ENCODE assay signal across 19 cellular contexts in the genomic region with DNA sequence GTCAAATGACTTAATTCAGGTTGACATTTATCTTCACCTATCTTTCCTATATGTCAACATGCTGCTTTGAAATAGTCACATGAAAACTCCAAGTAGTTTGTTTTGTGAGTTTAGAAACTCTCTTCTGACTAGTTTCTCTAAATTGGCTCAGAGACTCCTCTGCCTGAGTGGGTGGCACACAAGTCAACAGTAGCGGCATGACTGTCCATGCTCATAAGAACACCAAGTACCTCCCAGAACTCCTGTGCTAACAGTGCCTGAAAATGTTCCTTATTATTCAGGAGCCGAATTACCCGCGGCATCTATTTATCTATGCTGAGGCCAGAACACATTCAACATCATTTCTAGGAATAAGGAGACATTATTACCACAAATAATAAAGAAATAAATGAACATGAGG.
"Had no signal": no experiment of that assay in that cellular context is flagged by ENCODE, and none has a peak within 500 bp of the region (broad histone marks: within the 10 kb centered on the region; RNA-seq: fewer than 3 reads in every experiment).

No MANE protein-coding gene starts in this region.

- H3K9me3 Mint-ChIP-seq: natural killer cell treated with Interleukin-12 subunit alpha and Interleukin-12 subunit beta and Interleukin-15 and Interleukin-18, amount 100 ng/mL, for 72 hours; stimulated activated effector memory CD8-positive, alpha-beta T cell treated with anti-CD3 and anti-CD28 coated beads, Interleukin-12 subunit alpha, Interleukin-12 subunit beta, amount 100 ng/mL, for 72 hours had no signal

- H3K27ac Mint-ChIP-seq: natural killer cell treated with Interleukin-12 subunit alpha and Interleukin-12 subunit beta and Interleukin-15 and Interleukin-18, amount 100 ng/mL, for 72 hours; neural progenitor cell; stimulated activated effector memory CD8-positive, alpha-beta T cell treated with anti-CD3 and anti-CD28 coated beads, Interleukin-12 subunit alpha, Interleukin-12 subunit beta, amount 100 ng/mL, for 72 hours had no signal

- H3K4me3 ChIP-seq: heart right ventricle, lung, neural progenitor cell, smooth muscle cell, suprapubic skin, tibial nerve had no signal

- H3K36me3 ChIP-seq: heart right ventricle, neural progenitor cell, suprapubic skin, tibial nerve had no signal

- DNase-seq: effector memory CD4-positive, alpha-beta T cell; heart right ventricle; kidney; left cardiac atrium; mesenchymal stem cell; midbrain; nucleus accumbens; stimulated activated CD4-positive, alpha-beta T cell treated with anti-CD3 and anti-CD28 coated beads, Interleukin-4, amount 100 ng/mL, for 1 hour; stimulated activated CD8-positive, alpha-beta memory T cell treated with anti-CD3 and anti-CD28 coated beads, Interleukin-4, amount 100 ng/mL, for 48 hours; stimulated activated naive CD8-positive, alpha-beta T cell treated with anti-CD3 and anti-CD28 coated beads, Interleukin-15, Interleukin-2, amounts not matched to agents 100 U/mL and 50 U/mL, for 24 hours had no signal

- H3K4me1 Mint-ChIP-seq: stimulated activated effector memory CD8-positive, alpha-beta T cell treated with anti-CD3 and anti-CD28 coated beads, Interleukin-12 subunit alpha, Interleukin-12 subunit beta, amount 100 ng/mL, for 72 hours had no signal

- H3K27ac ChIP-seq: neural progenitor cell, parathyroid adenoma, suprapubic skin, tibial nerve had no signal

- H3K9me3 ChIP-seq: heart right ventricle, suprapubic skin, tibial nerve had no signal

- H3K4me1 ChIP-seq: parathyroid adenoma, suprapubic skin had no signal

- H3K36me3 Mint-ChIP-seq: natural killer cell treated with Interleukin-12 subunit alpha and Interleukin-12 subunit beta and Interleukin-15 and Interleukin-18, amount 100 ng/mL, for 72 hours; stimulated activated effector memory CD8-positive, alpha-beta T cell treated with anti-CD3 and anti-CD28 coated beads, Interleukin-12 subunit alpha, Interleukin-12 subunit beta, amount 100 ng/mL, for 72 hours had no signal

- H3K4me3 Mint-ChIP-seq: natural killer cell treated with Interleukin-12 subunit alpha and Interleukin-12 subunit beta and Interleukin-15 and Interleukin-18, amount 100 ng/mL, for 72 hours; neural progenitor cell; stimulated activated effector memory CD8-positive, alpha-beta T cell treated with anti-CD3 and anti-CD28 coated beads, Interleukin-12 subunit alpha, Interleukin-12 subunit beta, amount 100 ng/mL, for 72 hours had no signal

- ATAC-seq: esophagus mucosa; natural killer cell treated with Interleukin-12 subunit alpha and Interleukin-12 subunit beta and Interleukin-15 and Interleukin-18, amount 100 ng/mL, for 72 hours; stimulated activated effector memory CD8-positive, alpha-beta T cell treated with anti-CD3 and anti-CD28 coated beads, Interleukin-12 subunit alpha, Interleukin-12 subunit beta, amount 100 ng/mL, for 72 hours; stimulated activated naive CD8-positive, alpha-beta T cell treated with anti-CD3 and anti-CD28 coated beads, Interleukin-15, Interleukin-2, amounts not matched to agents 100 U/mL and 50 U/mL, for 24 hours had no signal

- H3K27me3 ChIP-seq: heart right ventricle, neural progenitor cell, suprapubic skin, tibial nerve had no signal
